Comparison of ENCODE assay signal across 12 cellular contexts in genomic region chr5:43314724-43315123, GRCh38. TPM values are rescaled to one million over a fixed set of nuclear protein-coding genes. Genes with fewer than 3 reads are reported as not detected.
DNase-seq lines count a peak whose midpoint lies in the region; ATAC-seq and TF ChIP-seq lines count a peak whose summit lies in the region.
"Had no signal": no experiment of that assay in that cellular context is flagged by ENCODE, and none has a peak within 500 bp of the region (broad histone marks: within the 10 kb centered on the region; RNA-seq: fewer than 3 reads in every experiment).

No MANE protein-coding gene starts in this region.

- no peak overlapping the region for H3K4me3 Mint-ChIP-seq in endodermal cell

- no peak overlapping the region for H3K9ac ChIP-seq in SK-N-SH
- H3K9ac ChIP-seq in endodermal cell (ENCODE audit: extremely low read depth, low read length, poor library complexity, severe bottlenecking) = no peak overlapping the region

- peaks cover 13 to 15% of the 10 kb centered on the region in 2 experiments; a peak in 3 of 4 replicates for H3K4me1 ChIP-seq in SK-N-SH (ENCODE audit: control insufficient read depth in 1 of 2, insufficient read depth in 2 of 2, low read depth in 1 of 2, low read length in 1 of 2)
- peaks cover 52% of the 10 kb centered on the region for H3K4me1 ChIP-seq in PC-9 (replicated peaks; ENCODE audit: insufficient read depth)
- peaks cover 3% of the 10 kb centered on the region for H3K4me1 ChIP-seq in endodermal cell (ENCODE audit: control insufficient read depth, insufficient read depth, low read length)
- peaks cover 22% of the 10 kb centered on the region for H3K4me1 ChIP-seq in neuron (ENCODE audit: insufficient read depth, low read length)
- peaks cover 28% of the 10 kb centered on the region for H3K4me1 ChIP-seq in HAP-1

- no peaks in the 10 kb centered on the region for H3K9me3 ChIP-seq in SK-N-SH
- peaks cover 6% of the 10 kb centered on the region; the same call in 1 of the 2 replicates for H3K9me3 ChIP-seq in PC-9 (ENCODE audit: insufficient read depth, low read depth)
- H3K9me3 ChIP-seq in endodermal cell (ENCODE audit: control insufficient read depth, low read length) = no peaks in the 10 kb centered on the region
- peaks cover 2% of the 10 kb centered on the region for H3K9me3 ChIP-seq in neuron (ENCODE audit: low read length)
- no peaks in the 10 kb centered on the region for H3K9me3 ChIP-seq in HAP-1
- H3K9me3 ChIP-seq: heart right ventricle, mucosa of descending colon, Peyer's patch had no signal

- no peak overlapping the region for H2AFZ ChIP-seq in SK-N-SH (ENCODE audit: low read depth)
- H2AFZ ChIP-seq in PC-9 = no peak overlapping the region
- peak overlapping the region; percentile 4 for H2AFZ ChIP-seq in neuron (ENCODE audit: low read depth, low read length)

- TF ChIP-seq EP300 in SK-N-SH (IDR thresholded peaks at IDR 0.05; ENCODE audit: borderline replicate concordance in 1 of 2, low read depth in 1 of 2, low read length in 1 of 2) = no peak

- POLR2A ChIA-PET in SK-N-SH (lab: Yijun Ruan, JAX) (no interaction called here), PC-9 (lab: Charles Lee; ENCODE audit: unreplicated experiment) (interaction anchor here (0.7 kb wide), 1 partner anchor 25 kb away, joined by 4 read pairs; no protein-coding TSS in a partner anchor)

- peak overlapping the region; percentile 93 for H3K27ac Mint-ChIP-seq in endodermal cell

- H3K36me3 Mint-ChIP-seq in endodermal cell (ENCODE audit: low read depth) = peaks cover 8% of the 10 kb centered on the region

- ATAC-seq in SK-N-SH treated with all-trans-retinoic acid at 6 μM for 48 hours = no peak
- ATAC-seq: heart right ventricle, mucosa of descending colon had no signal

- no TSS peak for BruUV-seq in PC-9 (replicated peaks; lab: Mats Ljungman, UMichigan)

- H3K27me3 Mint-ChIP-seq in endodermal cell (ENCODE audit: insufficient read depth) = no peaks in the 10 kb centered on the region

- H3F3A ChIP-seq in SK-N-SH (replicated peaks; ENCODE audit: insufficient read depth) (no peaks in the 10 kb centered on the region), PC-9 (ENCODE audit: insufficient read depth, low read depth) (peaks cover 32% of the 10 kb centered on the region)

- WGBS in SK-N-SH (ENCODE audit: low lambda C conversion rate) = 88% methylated on average over 6 of the region's 6 CpGs
- WGBS in endodermal cell (ENCODE audit: insufficient coverage in 1 of 2, insufficient read length in 1 of 2), 2 experiments = 91 to 94% methylated on average over 5 to 6 of the region's 6 CpGs

- H3K27ac ChIP-seq in SK-N-SH (ENCODE audit: low read depth in 2 of 2, low read length in 1 of 2) = no peak overlapping the region; a peak in 1 of 4 replicates
- peak overlapping the region; percentile 69; the same call in 1 of the 2 replicates for H3K27ac ChIP-seq in PC-9
- peak overlapping the region; percentile 80 for H3K27ac ChIP-seq in endodermal cell (ENCODE audit: low read depth, low read length)

- in situ Hi-C loops in HAP-1 (cut with MboI; ENCODE audit: low sequenced_read_pairs) = no loop called here

- TF ChIP-seq CTCF in SK-N-SH (IDR thresholded peaks at IDR 0.05) (no peak), PC-9 (conservative IDR thresholded peaks at IDR 0.05) (no peak), endodermal cell (conservative IDR thresholded peaks at IDR 0.05) (no peak)

- no peak overlapping the region for H3K4me3 ChIP-seq in SK-N-SH (ENCODE audit: low read depth in 2 of 2, low read length in 1 of 2)
- H3K4me3 ChIP-seq in PC-9 = no peak overlapping the region
- peak overlapping the region; percentile 46 for H3K4me3 ChIP-seq in endodermal cell (ENCODE audit: low read length)
- no peak overlapping the region for H3K4me3 ChIP-seq in neuron (ENCODE audit: low read length)
- no peak overlapping the region for H3K4me3 ChIP-seq in HAP-1
- H3K4me3 ChIP-seq: mucosa of descending colon, Peyer's patch had no signal

- H3K4me2 ChIP-seq in SK-N-SH (no peak overlapping the region), PC-9 (peak overlapping the region; percentile 72; the same call in 1 of the 2 replicates)

- no peak for DNase-seq in SK-N-SH
- peak in 1 of 2 experiments; percentile 48 for DNase-seq in PC-9
- no peak for DNase-seq in endodermal cell
- no peak for DNase-seq in HAP-1 (ENCODE audit: low spot score in 2 of 2)
- no peak for DNase-seq in NCI-H510A treated with DMSO at 0.1 percent for 48 hours (lab: John Stamatoyannopoulos, UW)
- no peak for DNase-seq in NK-92 treated with Interleukin-12 subunit alpha and Interleukin-12 subunit beta, amount 100 ng/mL, for 24 hours (lab: John Stamatoyannopoulos, UW)
- DNase-seq: effector CD4-positive, alpha-beta T cell; Peyer's patch had no signal

- CTCF ChIA-PET in SK-N-SH (lab: Yijun Ruan, JAX) (interaction anchor here (4.0 kb wide), 1 partner anchor 75 kb away, joined by 20 read pairs; no protein-coding TSS in a partner anchor), PC-9 (lab: Charles Lee) (no interaction called here)

- peaks cover 34% of the 10 kb centered on the region for H3K79me2 ChIP-seq in SK-N-SH (ENCODE audit: insufficient read depth)
- peaks cover 35% of the 10 kb centered on the region for H3K79me2 ChIP-seq in PC-9 (ENCODE audit: low read depth)

- no peaks in the 10 kb centered on the region for H3K9me3 Mint-ChIP-seq in endodermal cell

- intact Hi-C loops in PC-9 (cut with micrococcal nuclease; ENCODE audit: unreplicated experiment) = loop anchor here (5.0 to 10.0 kb wide), 4 partner anchors 200 to 458 kb away; partner anchors contain the start of genes C5orf34 and NNT

- TF ChIP-seq RAD21 in SK-N-SH (IDR thresholded peaks at IDR 0.05; ENCODE audit: low read length) = no peak

- H3K36me3 ChIP-seq in SK-N-SH (replicated peaks in 1 of 2; ENCODE audit: control insufficient read depth in 1 of 2, insufficient read depth in 2 of 2, low read length in 1 of 2) (peaks cover 2 to 7% of the 10 kb centered on the region in 2 experiments), PC-9 (ENCODE audit: low read depth) (peaks cover 17% of the 10 kb centered on the region; the same call in 1 of the 2 replicates), endodermal cell (ENCODE audit: control insufficient read depth, insufficient read depth, low read length) (peaks cover 11% of the 10 kb centered on the region), neuron (ENCODE audit: insufficient read depth, low read length) (peaks cover 19% of the 10 kb centered on the region), HAP-1 (replicated peaks) (no peaks in the 10 kb centered on the region)
- H3K36me3 ChIP-seq: heart right ventricle, Peyer's patch had no signal

- peaks cover 29% of the 10 kb centered on the region for H3K4me1 Mint-ChIP-seq in endodermal cell

- H3K27me3 ChIP-seq in SK-N-SH (ENCODE audit: insufficient read depth) (peaks cover 4% of the 10 kb centered on the region; the same call in 1 of the 2 replicates), PC-9 (ENCODE audit: insufficient read depth, low read depth) (no peaks in the 10 kb centered on the region), endodermal cell (ENCODE audit: control insufficient read depth, insufficient read depth, low read length, poor library complexity, severe bottlenecking) (no peaks in the 10 kb centered on the region), neuron (ENCODE audit: insufficient read depth, low read length) (no peaks in the 10 kb centered on the region), HAP-1 (ENCODE audit: low read depth) (no peaks in the 10 kb centered on the region)
- H3K27me3 ChIP-seq: heart right ventricle, Peyer's patch had no signal

- H3K9me2 ChIP-seq in SK-N-SH (no peaks in the 10 kb centered on the region), PC-9 (ENCODE audit: insufficient read depth) (no peaks in the 10 kb centered on the region)

- H4K20me1 ChIP-seq in SK-N-SH (ENCODE audit: insufficient read depth) (peaks cover 7% of the 10 kb centered on the region; the same call in 1 of the 2 replicates), PC-9 (ENCODE audit: insufficient read depth) (peaks cover 27% of the 10 kb centered on the region)

TF ChIP-seq in SK-N-SH treated with all-trans-retinoic acid at 6 μM for 48 hours, 23 proteins besides CTCF, POLR2A, EP300 and RAD21:
- no peak for TF ChIP-seq PPARA (CRISPR knock-in tag; IDR thresholded peaks at IDR 0.05; ENCODE audit: borderline replicate concordance)
- peak; percentile 28; the same call in 1 of the 2 replicates for TF ChIP-seq ISL1 (CRISPR knock-in tag; IDR thresholded peaks at IDR 0.05)

TF ChIP-seq in SK-N-SH, 30 proteins besides CTCF, POLR2A, EP300 and RAD21 (continues in another document):
- TF ChIP-seq, protein P1, sequence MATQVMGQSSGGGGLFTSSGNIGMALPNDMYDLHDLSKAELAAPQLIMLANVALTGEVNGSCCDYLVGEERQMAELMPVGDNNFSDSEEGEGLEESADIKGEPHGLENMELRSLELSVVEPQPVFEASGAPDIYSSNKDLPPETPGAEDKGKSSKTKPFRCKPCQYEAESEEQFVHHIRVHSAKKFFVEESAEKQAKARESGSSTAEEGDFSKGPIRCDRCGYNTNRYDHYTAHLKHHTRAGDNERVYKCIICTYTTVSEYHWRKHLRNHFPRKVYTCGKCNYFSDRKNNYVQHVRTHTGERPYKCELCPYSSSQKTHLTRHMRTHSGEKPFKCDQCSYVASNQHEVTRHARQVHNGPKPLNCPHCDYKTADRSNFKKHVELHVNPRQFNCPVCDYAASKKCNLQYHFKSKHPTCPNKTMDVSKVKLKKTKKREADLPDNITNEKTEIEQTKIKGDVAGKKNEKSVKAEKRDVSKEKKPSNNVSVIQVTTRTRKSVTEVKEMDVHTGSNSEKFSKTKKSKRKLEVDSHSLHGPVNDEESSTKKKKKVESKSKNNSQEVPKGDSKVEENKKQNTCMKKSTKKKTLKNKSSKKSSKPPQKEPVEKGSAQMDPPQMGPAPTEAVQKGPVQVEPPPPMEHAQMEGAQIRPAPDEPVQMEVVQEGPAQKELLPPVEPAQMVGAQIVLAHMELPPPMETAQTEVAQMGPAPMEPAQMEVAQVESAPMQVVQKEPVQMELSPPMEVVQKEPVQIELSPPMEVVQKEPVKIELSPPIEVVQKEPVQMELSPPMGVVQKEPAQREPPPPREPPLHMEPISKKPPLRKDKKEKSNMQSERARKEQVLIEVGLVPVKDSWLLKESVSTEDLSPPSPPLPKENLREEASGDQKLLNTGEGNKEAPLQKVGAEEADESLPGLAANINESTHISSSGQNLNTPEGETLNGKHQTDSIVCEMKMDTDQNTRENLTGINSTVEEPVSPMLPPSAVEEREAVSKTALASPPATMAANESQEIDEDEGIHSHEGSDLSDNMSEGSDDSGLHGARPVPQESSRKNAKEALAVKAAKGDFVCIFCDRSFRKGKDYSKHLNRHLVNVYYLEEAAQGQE (IDR thresholded peaks at IDR 0.05; ENCODE audit: low read depth, low read length) = no peak
- no peak for TF ChIP-seq EZH2phosphoT487 (IDR thresholded peaks at IDR 0.05; ENCODE audit: borderline replicate concordance, low read depth)
- TF ChIP-seq JUND (IDR thresholded peaks at IDR 0.05) = no peak
- no peak for TF ChIP-seq POLR2AphosphoS5 (IDR thresholded peaks at IDR 0.05; ENCODE audit: low read depth, low read length)

RNA-seq across cellular contexts. Expression of gene HMGCS1, which starts 1.5 kb away (rescaled TPM):
- 8.2 and 11.3 TPM in 2 replicates for polyA plus RNA-seq in SK-N-SH (2012; rRNA removed)
- polyA plus RNA-seq in SK-N-SH (2012; cell fraction: cytosol; rRNA removed) = 11.1 and 11.2 TPM in 2 replicates
- polyA plus RNA-seq in SK-N-SH (2012; cell fraction: nucleus; rRNA removed) = 8.7 and 17.4 TPM in 2 replicates
- total RNA-seq in PC-9 (2021) = 152 and 189 TPM in 2 replicates
- 100 to 1,000 TPM; 142 to 176 TPM for total RNA-seq in endodermal cell
- polyA plus RNA-seq in endodermal cell (2013, experiment 1 of 2) = 616 TPM
- polyA plus RNA-seq in endodermal cell (2013, experiment 2 of 2) = 649 TPM

Comparison
In these comparisons a context has a peak if more than half of its experiments do, and no peak if none do; other contexts are left out.
1. H3K27ac ChIP-seq: peak in PC-9 (single experiment) and endodermal cell (single experiment); none in SK-N-SH (0 of 2).